8 cellular contexts compared by ENCODE assay signal in the genomic region with DNA sequence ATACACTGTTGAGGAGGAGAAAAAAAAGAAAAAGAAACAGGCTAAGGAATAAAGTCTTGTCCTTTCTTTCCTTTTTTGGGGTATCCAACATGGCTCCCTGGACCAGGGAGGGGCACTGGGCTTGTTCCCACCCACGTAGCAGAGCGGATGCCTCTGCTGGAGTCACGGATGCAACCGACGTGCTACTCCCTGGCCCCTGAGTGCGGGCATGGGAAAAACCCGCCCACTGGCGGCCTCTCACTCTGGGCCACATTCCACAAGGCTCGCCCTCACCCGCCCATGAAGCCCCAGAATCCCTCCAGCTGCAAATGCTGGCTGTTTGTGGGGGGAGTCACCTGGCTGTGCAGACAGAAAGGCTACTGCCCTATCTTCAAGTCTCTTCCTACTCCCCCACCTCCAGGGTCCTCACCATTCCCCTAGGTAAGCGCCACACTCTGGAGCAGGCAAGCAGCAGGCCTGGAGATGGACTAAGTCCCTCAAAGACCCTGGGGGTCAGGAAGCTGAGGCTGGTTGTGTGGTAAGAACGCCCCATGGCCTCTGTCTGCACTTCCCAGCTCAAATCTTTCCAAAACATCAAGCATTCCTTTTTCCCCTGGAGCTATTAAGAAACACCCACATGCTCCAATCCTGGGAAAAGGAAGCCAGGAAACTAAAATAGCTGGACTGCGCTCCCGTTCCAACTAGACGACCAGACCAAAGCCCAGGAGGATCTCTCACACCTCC. TPM values are rescaled to one million over a fixed set of nuclear protein-coding genes. Genes with fewer than 3 reads are reported as not detected.
DNase-seq lines count a peak whose midpoint lies in the region; ATAC-seq and TF ChIP-seq lines count a peak whose summit lies in the region.

No MANE protein-coding gene starts in this region.

- no peak overlapping the region for H3K27ac Mint-ChIP-seq in activated T-cell treated with anti-CD3 and anti-CD28 coated beads, Interleukin-2, amount 50 U/mL, for 24 hours

- no peak overlapping the region for H3K4me3 Mint-ChIP-seq in activated T-cell treated with anti-CD3 and anti-CD28 coated beads, Interleukin-2, amount 50 U/mL, for 24 hours

- peaks cover 59 to 90% of the 10 kb centered on the region in 2 donors for H3K4me1 ChIP-seq in thoracic aorta (ENCODE audit: control insufficient read depth in 1 of 2, low read depth in 2 of 2)

- no peaks in the 10 kb centered on the region for H3K27me3 ChIP-seq in thoracic aorta (replicated peaks; ENCODE audit: insufficient read depth)

- no peaks in the 10 kb centered on the region for H3K4me1 Mint-ChIP-seq in activated T-cell treated with anti-CD3 and anti-CD28 coated beads, Interleukin-2, amount 50 U/mL, for 24 hours (ENCODE audit: low read depth)

- H3K36me3 ChIP-seq in thoracic aorta, result peaks cover 24% of the 10 kb centered on the region

- no peaks in the 10 kb centered on the region for H3K27me3 Mint-ChIP-seq in activated T-cell treated with anti-CD3 and anti-CD28 coated beads, Interleukin-2, amount 50 U/mL, for 24 hours

- H3K9me3 Mint-ChIP-seq in activated T-cell treated with anti-CD3 and anti-CD28 coated beads, Interleukin-2, amount 50 U/mL, for 24 hours, result no peaks in the 10 kb centered on the region

- no peak for TF ChIP-seq CTCF in thoracic aorta (IDR thresholded peaks at IDR 0.05)

- peak overlapping the region; percentile 64 for H3K4me3 ChIP-seq in thoracic aorta

- H3K27ac ChIP-seq in thoracic aorta, result peak overlapping the region; percentile 100

- H3K36me3 Mint-ChIP-seq in activated T-cell treated with anti-CD3 and anti-CD28 coated beads, Interleukin-2, amount 50 U/mL, for 24 hours (ENCODE audit: low read depth), result peaks cover 96% of the 10 kb centered on the region

- ATAC-seq in thoracic aorta (ENCODE audit: insufficient number of reproducible peaks, low FRiP score, low read depth) (no peak), GM18511 (IDR thresholded peaks at IDR 0.05; ENCODE audit: unreplicated experiment) (no peak), HG02840 (IDR thresholded peaks at IDR 0.05; ENCODE audit: low FRiP score, unreplicated experiment) (no peak)

- H3K9me3 ChIP-seq in thoracic aorta, result no peaks in the 10 kb centered on the region

- DNase-seq in HT1080 (ENCODE audit: low read depth), result peak; percentile 84
- DNase-seq in dermis microvascular lymphatic vessel endothelial cell (ENCODE audit: low read depth in 2 of 2), result peak; percentile 82 to 88
- peak; percentile 85 to 96 for DNase-seq in lung microvascular endothelial cell (ENCODE audit: low read depth in 2 of 2)
- DNase-seq in thoracic aorta (ENCODE audit: low spot score), result peak; percentile 48
- no peak for DNase-seq in activated CD4-positive, CD25-positive, alpha-beta regulatory T cell (lab: John Stamatoyannopoulos, UW)
- DNase-seq in activated T-cell treated with anti-CD3 and anti-CD28 coated beads, Interleukin-2, amount 50 U/mL, for 24 hours, result no peak

RNA-seq across cellular contexts. Expression of a gene that starts 17.8 kb away (rescaled TPM):
- total RNA-seq in HT1080 (2014; rRNA removed; shearing (Covaris generic)), result not detected in 2 replicates
- 0.03 and 0.20 TPM in 2 replicates for polyA plus RNA-seq in HT1080 (2015; cell fraction: cytosol; rRNA removed)
- 0.87 TPM in 1 of 2 replicates, not detected in the other for polyA plus RNA-seq in HT1080 (2015; cell fraction: nucleus; rRNA removed)
- under 0.01 TPM in 1 of 2 replicates, not detected in the other for total RNA-seq in dermis microvascular lymphatic vessel endothelial cell
- under 0.01 TPM in 1 of 2 replicates, not detected in the other for total RNA-seq in lung microvascular endothelial cell
- 1 to 10 TPM in 1 of 2 donors, not detected in 1; 1.2 TPM for total RNA-seq in thoracic aorta

RNA-seq across cellular contexts. Expression of a gene that starts 49.3 kb away (rescaled TPM):
- total RNA-seq in HT1080 (2014; rRNA removed; shearing (Covaris generic)), result 0.13 and 0.85 TPM in 2 replicates
- polyA plus RNA-seq in HT1080 (2015; cell fraction: cytosol; rRNA removed), result 1.5 and 1.8 TPM in 2 replicates
- 5.7 and 7.1 TPM in 2 replicates for polyA plus RNA-seq in HT1080 (2015; cell fraction: nucleus; rRNA removed)
- total RNA-seq in dermis microvascular lymphatic vessel endothelial cell (0.13 and 0.89 TPM in 2 replicates), lung microvascular endothelial cell (0.20 and 0.65 TPM in 2 replicates), thoracic aorta (100 to 1,000 TPM; 289 to 448 TPM)

Comparison
In these comparisons a context has a peak if more than half of its experiments do, and no peak if none do; other contexts are left out.
1. DNase-seq: peak in HT1080 (single experiment), dermis microvascular lymphatic vessel endothelial cell (2 of 2), lung microvascular endothelial cell (2 of 2) and thoracic aorta (single experiment); none in activated CD4-positive, CD25-positive, alpha-beta regulatory T cell (0 of 4) and activated T-cell treated with anti-CD3 and anti-CD28 coated beads, Interleukin-2, amount 50 U/mL, for 24 hours (single experiment).
2. RNA of a gene that starts 49.3 kb away (total RNA-seq): 289 to 448 TPM in thoracic aorta; 0.13 to 0.85 TPM in HT1080, 0.20 to 0.65 TPM in lung microvascular endothelial cell and 0.13 to 0.89 TPM in dermis microvascular lymphatic vessel endothelial cell; every median in the first group is over 100 times any median in the second.